Comparison of ENCODE assay signal across 1 cellular context in the genomic region with DNA sequence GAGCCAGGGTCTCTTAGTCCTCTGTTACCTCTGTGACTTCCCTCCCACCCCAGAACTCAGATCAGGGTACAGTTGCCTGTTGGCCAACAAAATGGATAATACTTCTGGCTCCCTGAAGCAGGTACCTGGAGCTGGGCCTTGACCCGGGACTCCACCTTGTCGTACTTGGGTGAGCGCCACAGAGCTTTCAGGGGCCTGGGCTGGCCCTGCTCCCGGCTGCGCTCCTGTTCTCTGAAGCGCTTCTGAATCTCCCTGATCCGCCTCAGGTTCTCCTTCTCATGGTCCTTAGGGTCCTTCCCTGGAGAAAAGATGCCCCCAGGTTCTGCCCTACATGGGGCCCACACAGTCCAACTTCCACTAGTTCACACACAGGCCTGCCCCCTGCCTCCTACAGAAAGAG.
TF ChIP-seq lines count a peak whose summit lies in the region.

No MANE protein-coding gene starts in this region.

TF ChIP-seq in WTC11, 78 proteins besides CTCF, POLR2A, EP300 and RAD21:
- TF ChIP-seq, protein P1, sequence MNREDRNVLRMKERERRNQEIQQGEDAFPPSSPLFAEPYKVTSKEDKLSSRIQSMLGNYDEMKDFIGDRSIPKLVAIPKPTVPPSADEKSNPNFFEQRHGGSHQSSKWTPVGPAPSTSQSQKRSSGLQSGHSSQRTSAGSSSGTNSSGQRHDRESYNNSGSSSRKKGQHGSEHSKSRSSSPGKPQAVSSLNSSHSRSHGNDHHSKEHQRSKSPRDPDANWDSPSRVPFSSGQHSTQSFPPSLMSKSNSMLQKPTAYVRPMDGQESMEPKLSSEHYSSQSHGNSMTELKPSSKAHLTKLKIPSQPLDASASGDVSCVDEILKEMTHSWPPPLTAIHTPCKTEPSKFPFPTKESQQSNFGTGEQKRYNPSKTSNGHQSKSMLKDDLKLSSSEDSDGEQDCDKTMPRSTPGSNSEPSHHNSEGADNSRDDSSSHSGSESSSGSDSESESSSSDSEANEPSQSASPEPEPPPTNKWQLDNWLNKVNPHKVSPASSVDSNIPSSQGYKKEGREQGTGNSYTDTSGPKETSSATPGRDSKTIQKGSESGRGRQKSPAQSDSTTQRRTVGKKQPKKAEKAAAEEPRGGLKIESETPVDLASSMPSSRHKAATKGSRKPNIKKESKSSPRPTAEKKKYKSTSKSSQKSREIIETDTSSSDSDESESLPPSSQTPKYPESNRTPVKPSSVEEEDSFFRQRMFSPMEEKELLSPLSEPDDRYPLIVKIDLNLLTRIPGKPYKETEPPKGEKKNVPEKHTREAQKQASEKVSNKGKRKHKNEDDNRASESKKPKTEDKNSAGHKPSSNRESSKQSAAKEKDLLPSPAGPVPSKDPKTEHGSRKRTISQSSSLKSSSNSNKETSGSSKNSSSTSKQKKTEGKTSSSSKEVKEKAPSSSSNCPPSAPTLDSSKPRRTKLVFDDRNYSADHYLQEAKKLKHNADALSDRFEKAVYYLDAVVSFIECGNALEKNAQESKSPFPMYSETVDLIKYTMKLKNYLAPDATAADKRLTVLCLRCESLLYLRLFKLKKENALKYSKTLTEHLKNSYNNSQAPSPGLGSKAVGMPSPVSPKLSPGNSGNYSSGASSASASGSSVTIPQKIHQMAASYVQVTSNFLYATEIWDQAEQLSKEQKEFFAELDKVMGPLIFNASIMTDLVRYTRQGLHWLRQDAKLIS (CRISPR knock-in tag; IDR thresholded peaks at IDR 0.05; ENCODE audit: borderline replicate concordance) = no peak
- no peak for TF ChIP-seq ETV6 (CRISPR knock-in tag; IDR thresholded peaks at IDR 0.05)
- no peak for TF ChIP-seq EMX1 (CRISPR knock-in tag; IDR thresholded peaks at IDR 0.05)
- no peak for TF ChIP-seq RORB (CRISPR knock-in tag; IDR thresholded peaks at IDR 0.05)
- TF ChIP-seq JUN (CRISPR knock-in tag; IDR thresholded peaks at IDR 0.05) = no peak
